Comparison of ENCODE assay signal across 16 cellular contexts in the genomic region with DNA sequence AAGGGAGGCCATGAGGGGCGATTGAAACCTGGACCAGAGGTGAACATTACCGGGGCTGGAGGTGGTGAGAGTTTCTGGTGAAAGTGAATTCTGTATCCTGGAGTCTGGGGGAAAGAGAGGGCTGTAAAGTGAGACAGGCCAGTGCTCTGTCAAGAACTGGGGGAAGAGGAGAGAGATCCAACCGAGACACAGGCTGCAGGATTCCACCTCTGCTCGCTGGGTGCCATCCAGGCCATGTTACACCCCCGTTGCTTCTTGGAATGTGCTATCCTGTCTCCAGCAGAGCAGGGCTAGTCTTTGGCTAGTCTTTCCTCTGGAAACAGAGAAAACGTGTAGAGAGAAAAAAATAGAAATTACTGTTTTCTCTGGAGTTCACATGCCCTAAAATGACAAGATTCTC. TPM values are rescaled to one million over a fixed set of nuclear protein-coding genes. Genes with fewer than 3 reads are reported as not detected.
DNase-seq lines count a peak whose midpoint lies in the region; ATAC-seq and TF ChIP-seq lines count a peak whose summit lies in the region.
"Had no signal": no experiment of that assay in that cellular context is flagged by ENCODE, and none has a peak within 500 bp of the region (broad histone marks: within the 10 kb centered on the region; RNA-seq: fewer than 3 reads in every experiment).

No MANE protein-coding gene starts in this region.

- H4K20me1 ChIP-seq in neural cell (ENCODE audit: insufficient read depth) = no peaks in the 10 kb centered on the region

- H3K36me3 ChIP-seq in cardiac muscle cell (no peaks in the 10 kb centered on the region), neural cell (ENCODE audit: insufficient read depth, low read length) (no peaks in the 10 kb centered on the region), tibial artery (no peaks in the 10 kb centered on the region)
- H3K36me3 ChIP-seq: esophagus squamous epithelium had no signal

- DNase-seq in cardiac muscle cell (ENCODE audit: low read depth in 1 of 2, low spot score in 1 of 2) (no peak), Right ventricle myocardium superior (no peak), fibroblast of gingiva (ENCODE audit: low read depth) (peak; percentile 30), tibial artery (no peak), NAMALWA (ENCODE audit: low spot score) (no peak), NCI-H748 treated with DMSO at 0.1 percent for 48 hours (lab: John Stamatoyannopoulos, UW) (no peak)
- no peak for DNase-seq in activated naive CD4-positive, alpha-beta T cell (lab: John Stamatoyannopoulos, UW)
- DNase-seq: activated naive CD8-positive, alpha-beta T cell treated with anti-CD3 and anti-CD28 coated beads, Interleukin-2, amount 50 U/mL, for 24 hours; CD8-positive, alpha-beta memory T cell; esophagus squamous epithelium; NCI-H2227 treated with DMSO at 0.1 percent for 48 hours; PC-3; stimulated activated naive CD4-positive, alpha-beta T cell had no signal

- H3K9me2 ChIP-seq in neural cell (ENCODE audit: insufficient read depth, low read length) = no peaks in the 10 kb centered on the region

- peak overlapping the region; percentile 7 for H2AFZ ChIP-seq in neural cell (ENCODE audit: low read depth, low read length)

- no peak for TF ChIP-seq RAD21 in neural cell (conservative IDR thresholded peaks at IDR 0.05)

- H3K4me1 ChIP-seq in cardiac muscle cell (ENCODE audit: low read depth) (peaks cover 50% of the 10 kb centered on the region), tibial artery (peaks cover 0 to 44% (median 15%) of the 10 kb centered on the region in 4 donors)

- peak overlapping the region; percentile 12 for H3K4me2 ChIP-seq in neural cell (ENCODE audit: low read length)

- H3K79me2 ChIP-seq in neural cell (replicated peaks; ENCODE audit: insufficient read depth, low read length) = no peaks in the 10 kb centered on the region

- intact Hi-C loops in Right ventricle myocardium superior (cut with DNase I) = loop anchor here (5.0 kb wide), 1 partner anchor 90 kb away; a partner anchor contains a TSS
- intact Hi-C loops in tibial artery (cut with DNase I; ENCODE audit: low total_unique reads) = no loop called here

- no peak for TF ChIP-seq CTCF in cardiac muscle cell (IDR thresholded peaks at IDR 0.05; ENCODE audit: low read depth, low read length)
- no peak for TF ChIP-seq CTCF in neural cell (IDR thresholded peaks at IDR 0.05; ENCODE audit: poor library complexity, severe bottlenecking)
- TF ChIP-seq CTCF in tibial artery (IDR thresholded peaks at IDR 0.05) = no peak

- H3K9me3 ChIP-seq in cardiac muscle cell (ENCODE audit: low read depth) (no peaks in the 10 kb centered on the region), neural cell (ENCODE audit: low read length) (no peaks in the 10 kb centered on the region), tibial artery (no peaks in the 10 kb centered on the region)
- H3K9me3 ChIP-seq: esophagus squamous epithelium had no signal

- ATAC-seq in Right ventricle myocardium superior (ENCODE audit: poor library complexity) = no peak
- ATAC-seq: activated CD4-positive, CD25-positive, alpha-beta regulatory T cell treated with anti-CD3 and anti-CD28 coated beads, Interleukin-2, amount 50 U/mL, for 24 hours; activated naive CD8-positive, alpha-beta T cell treated with anti-CD3 and anti-CD28 coated beads, Interleukin-2, amount 50 U/mL, for 24 hours; PC-3 had no signal

- H3K9ac ChIP-seq in neural cell (ENCODE audit: low read length) = peak overlapping the region; percentile 14

- no peak for TF ChIP-seq EP300 in neural cell (conservative IDR thresholded peaks at IDR 0.05; ENCODE audit: poor library complexity, severe bottlenecking)

- H3K4me3 ChIP-seq in cardiac muscle cell (no peak overlapping the region), neural cell (ENCODE audit: low read length) (no peak overlapping the region), tibial artery (no peak overlapping the region)
- H3K4me3 ChIP-seq: esophagus squamous epithelium had no signal

- H3K27ac ChIP-seq in cardiac muscle cell (peak overlapping the region; percentile 88), neural cell (ENCODE audit: low read length) (peak overlapping the region; percentile 65), tibial artery (peak overlapping the region; percentile 68 to 73)

- H3K27me3 ChIP-seq in cardiac muscle cell (no peaks in the 10 kb centered on the region), neural cell (ENCODE audit: insufficient read depth, low read depth, low read length) (no peaks in the 10 kb centered on the region), tibial artery (no peaks in the 10 kb centered on the region)
- H3K27me3 ChIP-seq: esophagus squamous epithelium had no signal

- no peaks in the 10 kb centered on the region for H3F3A ChIP-seq in neural cell (ENCODE audit: insufficient read depth, low read length, poor library complexity, severe bottlenecking)

TF ChIP-seq in neural cell, 6 proteins besides CTCF, POLR2A, EP300 and RAD21:
- TF ChIP-seq MXI1 (conservative IDR thresholded peaks at IDR 0.05; ENCODE audit: poor library complexity, severe bottlenecking) (no peak), TAF1 (IDR thresholded peaks at IDR 0.05; ENCODE audit: low read depth) (no peak), POLR2AphosphoS5 (IDR thresholded peaks at IDR 0.05) (no peak), SMC3 (conservative IDR thresholded peaks at IDR 0.05; ENCODE audit: poor library complexity) (no peak), EZH2 (IDR thresholded peaks at IDR 0.05; ENCODE audit: borderline replicate concordance, insufficient read depth, low read length, poor library complexity, severe bottlenecking) (no peak)
- TF ChIP-seq, protein P1, sequence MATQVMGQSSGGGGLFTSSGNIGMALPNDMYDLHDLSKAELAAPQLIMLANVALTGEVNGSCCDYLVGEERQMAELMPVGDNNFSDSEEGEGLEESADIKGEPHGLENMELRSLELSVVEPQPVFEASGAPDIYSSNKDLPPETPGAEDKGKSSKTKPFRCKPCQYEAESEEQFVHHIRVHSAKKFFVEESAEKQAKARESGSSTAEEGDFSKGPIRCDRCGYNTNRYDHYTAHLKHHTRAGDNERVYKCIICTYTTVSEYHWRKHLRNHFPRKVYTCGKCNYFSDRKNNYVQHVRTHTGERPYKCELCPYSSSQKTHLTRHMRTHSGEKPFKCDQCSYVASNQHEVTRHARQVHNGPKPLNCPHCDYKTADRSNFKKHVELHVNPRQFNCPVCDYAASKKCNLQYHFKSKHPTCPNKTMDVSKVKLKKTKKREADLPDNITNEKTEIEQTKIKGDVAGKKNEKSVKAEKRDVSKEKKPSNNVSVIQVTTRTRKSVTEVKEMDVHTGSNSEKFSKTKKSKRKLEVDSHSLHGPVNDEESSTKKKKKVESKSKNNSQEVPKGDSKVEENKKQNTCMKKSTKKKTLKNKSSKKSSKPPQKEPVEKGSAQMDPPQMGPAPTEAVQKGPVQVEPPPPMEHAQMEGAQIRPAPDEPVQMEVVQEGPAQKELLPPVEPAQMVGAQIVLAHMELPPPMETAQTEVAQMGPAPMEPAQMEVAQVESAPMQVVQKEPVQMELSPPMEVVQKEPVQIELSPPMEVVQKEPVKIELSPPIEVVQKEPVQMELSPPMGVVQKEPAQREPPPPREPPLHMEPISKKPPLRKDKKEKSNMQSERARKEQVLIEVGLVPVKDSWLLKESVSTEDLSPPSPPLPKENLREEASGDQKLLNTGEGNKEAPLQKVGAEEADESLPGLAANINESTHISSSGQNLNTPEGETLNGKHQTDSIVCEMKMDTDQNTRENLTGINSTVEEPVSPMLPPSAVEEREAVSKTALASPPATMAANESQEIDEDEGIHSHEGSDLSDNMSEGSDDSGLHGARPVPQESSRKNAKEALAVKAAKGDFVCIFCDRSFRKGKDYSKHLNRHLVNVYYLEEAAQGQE (IDR thresholded peaks at IDR 0.05; ENCODE audit: borderline replicate concordance) = no peak
TF ChIP-seq in neural cell: peak in this region for 0.

RNA-seq across cellular contexts. Expression of a gene that starts 16.7 kb away (rescaled TPM):
- total RNA-seq in cardiac muscle cell (0.21 and 1.1 TPM in 2 replicates), Right ventricle myocardium superior (1.1 TPM)
- polyA plus RNA-seq in cardiac muscle cell (0.91 and 2.5 TPM in 2 replicates), neural cell (not detected in 2 replicates)
- not detected in 2 replicates for polyA minus RNA-seq in neural cell
- total RNA-seq: CD8-positive, alpha-beta memory T cell; esophagus squamous epithelium; mesenteric fat pad; PC-3 had no signal
- polyA plus RNA-seq: CD8-positive, alpha-beta memory T cell had no signal

RNA-seq across cellular contexts. Expression of a gene that starts 39.7 kb away (rescaled TPM):
- total RNA-seq in cardiac muscle cell (73.9 and 77.0 TPM in 2 replicates), Right ventricle myocardium superior (16.2 TPM)
- polyA plus RNA-seq in cardiac muscle cell (63.9 and 72.2 TPM in 2 replicates), neural cell (92.4 and 110 TPM in 2 replicates)
- 110 and 118 TPM in 2 replicates for polyA minus RNA-seq in neural cell
